In the genomic region with DNA sequence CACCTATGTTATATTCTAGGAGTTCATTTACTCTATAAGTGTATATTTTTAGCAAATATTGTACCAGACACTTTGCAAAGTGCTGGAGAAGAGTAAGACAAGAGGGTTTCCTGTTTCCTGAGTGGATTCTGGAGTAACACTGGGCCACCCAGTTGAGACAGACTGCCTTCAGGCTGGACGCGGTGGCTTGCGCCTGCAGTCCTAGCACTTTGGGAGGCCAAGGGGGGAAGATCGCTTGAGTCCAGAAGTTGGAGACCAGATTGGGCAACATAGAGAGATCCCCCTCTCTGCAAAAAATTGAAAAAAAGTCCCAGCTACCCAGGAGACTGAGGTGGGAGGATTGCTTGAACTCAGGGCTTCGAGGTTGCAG, we compare ENCODE assay signal across 1 cellular context.
TF ChIP-seq lines count a peak whose summit lies in the region.

No MANE protein-coding gene starts in this region.

TF ChIP-seq in HepG2, 621 proteins besides CTCF, POLR2A, EP300 and RAD21:
- TF ChIP-seq ZMYM2 (CRISPR knock-in tag; IDR thresholded peaks at IDR 0.05) (no peak), ZNF724P (CRISPR knock-in tag; IDR thresholded peaks at IDR 0.05; ENCODE audit: borderline replicate concordance) (no peak), RXRA (CRISPR knock-in tag; IDR thresholded peaks at IDR 0.05) (no peak), ATM (IDR thresholded peaks at IDR 0.05; ENCODE audit: borderline replicate concordance) (no peak), ZEB1 (IDR thresholded peaks at IDR 0.05; ENCODE audit: insufficient replicate concordance, low read depth) (peak; percentile 6)
- TF ChIP-seq, protein P1, sequence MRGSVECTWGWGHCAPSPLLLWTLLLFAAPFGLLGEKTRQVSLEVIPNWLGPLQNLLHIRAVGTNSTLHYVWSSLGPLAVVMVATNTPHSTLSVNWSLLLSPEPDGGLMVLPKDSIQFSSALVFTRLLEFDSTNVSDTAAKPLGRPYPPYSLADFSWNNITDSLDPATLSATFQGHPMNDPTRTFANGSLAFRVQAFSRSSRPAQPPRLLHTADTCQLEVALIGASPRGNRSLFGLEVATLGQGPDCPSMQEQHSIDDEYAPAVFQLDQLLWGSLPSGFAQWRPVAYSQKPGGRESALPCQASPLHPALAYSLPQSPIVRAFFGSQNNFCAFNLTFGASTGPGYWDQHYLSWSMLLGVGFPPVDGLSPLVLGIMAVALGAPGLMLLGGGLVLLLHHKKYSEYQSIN (CRISPR knock-in tag; IDR thresholded peaks at IDR 0.05; ENCODE audit: borderline replicate concordance), result no peak
- TF ChIP-seq, protein P2, sequence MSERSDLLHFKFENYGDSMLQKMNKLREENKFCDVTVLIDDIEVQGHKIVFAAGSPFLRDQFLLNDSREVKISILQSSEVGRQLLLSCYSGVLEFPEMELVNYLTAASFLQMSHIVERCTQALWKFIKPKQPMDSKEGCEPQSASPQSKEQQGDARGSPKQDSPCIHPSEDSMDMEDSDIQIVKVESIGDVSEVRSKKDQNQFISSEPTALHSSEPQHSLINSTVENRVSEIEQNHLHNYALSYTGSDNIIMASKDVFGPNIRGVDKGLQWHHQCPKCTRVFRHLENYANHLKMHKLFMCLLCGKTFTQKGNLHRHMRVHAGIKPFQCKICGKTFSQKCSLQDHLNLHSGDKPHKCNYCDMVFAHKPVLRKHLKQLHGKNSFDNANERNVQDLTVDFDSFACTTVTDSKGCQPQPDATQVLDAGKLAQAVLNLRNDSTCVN (CRISPR knock-in tag; IDR thresholded peaks at IDR 0.05; ENCODE audit: borderline replicate concordance), result no peak
- TF ChIP-seq, protein P3, sequence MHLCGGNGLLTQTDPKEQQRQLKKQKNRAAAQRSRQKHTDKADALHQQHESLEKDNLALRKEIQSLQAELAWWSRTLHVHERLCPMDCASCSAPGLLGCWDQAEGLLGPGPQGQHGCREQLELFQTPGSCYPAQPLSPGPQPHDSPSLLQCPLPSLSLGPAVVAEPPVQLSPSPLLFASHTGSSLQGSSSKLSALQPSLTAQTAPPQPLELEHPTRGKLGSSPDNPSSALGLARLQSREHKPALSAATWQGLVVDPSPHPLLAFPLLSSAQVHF (CRISPR knock-in tag; IDR thresholded peaks at IDR 0.05), result 0 out of 2 replicates have a peak, but pooled peaks have one; percentile 19
- TF ChIP-seq, protein P4, sequence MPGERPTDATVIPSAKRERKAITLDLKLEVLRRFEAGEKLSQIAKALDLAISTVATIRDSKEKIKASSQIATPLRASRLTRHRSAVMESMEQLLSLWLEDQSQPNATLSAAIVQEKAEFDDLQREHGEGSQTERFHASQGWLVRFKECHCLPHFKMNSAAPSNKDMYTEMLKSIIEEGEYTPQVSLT (CRISPR knock-in tag; IDR thresholded peaks at IDR 0.05; ENCODE audit: borderline replicate concordance, low read depth), result no peak
- TF ChIP-seq, protein P5, sequence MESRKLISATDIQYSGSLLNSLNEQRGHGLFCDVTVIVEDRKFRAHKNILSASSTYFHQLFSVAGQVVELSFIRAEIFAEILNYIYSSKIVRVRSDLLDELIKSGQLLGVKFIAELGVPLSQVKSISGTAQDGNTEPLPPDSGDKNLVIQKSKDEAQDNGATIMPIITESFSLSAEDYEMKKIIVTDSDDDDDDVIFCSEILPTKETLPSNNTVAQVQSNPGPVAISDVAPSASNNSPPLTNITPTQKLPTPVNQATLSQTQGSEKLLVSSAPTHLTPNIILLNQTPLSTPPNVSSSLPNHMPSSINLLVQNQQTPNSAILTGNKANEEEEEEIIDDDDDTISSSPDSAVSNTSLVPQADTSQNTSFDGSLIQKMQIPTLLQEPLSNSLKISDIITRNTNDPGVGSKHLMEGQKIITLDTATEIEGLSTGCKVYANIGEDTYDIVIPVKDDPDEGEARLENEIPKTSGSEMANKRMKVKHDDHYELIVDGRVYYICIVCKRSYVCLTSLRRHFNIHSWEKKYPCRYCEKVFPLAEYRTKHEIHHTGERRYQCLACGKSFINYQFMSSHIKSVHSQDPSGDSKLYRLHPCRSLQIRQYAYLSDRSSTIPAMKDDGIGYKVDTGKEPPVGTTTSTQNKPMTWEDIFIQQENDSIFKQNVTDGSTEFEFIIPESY (CRISPR knock-in tag; IDR thresholded peaks at IDR 0.05), result peak; percentile 90
